Comparison of ENCODE assay signal across 20 cellular contexts in the genomic region with DNA sequence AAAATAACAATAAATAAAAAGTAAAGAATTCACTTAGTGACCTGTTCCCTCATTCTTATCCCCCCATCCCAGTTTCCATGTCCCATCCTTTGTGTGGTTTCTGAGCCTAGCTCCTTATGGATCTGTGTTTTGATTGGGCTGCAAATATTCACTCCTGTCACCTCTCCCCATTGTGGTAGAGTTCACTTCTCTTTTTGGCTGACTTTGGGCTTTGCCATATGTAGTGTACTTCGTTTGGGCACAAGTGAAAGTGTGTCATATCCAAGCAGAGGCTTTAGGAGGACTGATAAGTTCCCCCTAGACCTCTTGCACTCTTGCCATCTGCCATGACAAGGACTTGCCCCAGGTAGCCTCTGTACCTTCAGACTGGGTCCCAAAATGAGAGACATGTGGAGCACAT.
"Had no signal": no experiment of that assay in that cellular context is flagged by ENCODE, and none has a peak within 500 bp of the region (broad histone marks: within the 10 kb centered on the region; RNA-seq: fewer than 3 reads in every experiment).

No MANE protein-coding gene starts in this region.

- H3K4me2 ChIP-seq: hepatocyte had no signal

- H3K36me3 ChIP-seq: brain microvascular endothelial cell had no signal

- ATAC-seq: activated T-cell treated with anti-CD3 and anti-CD28 coated beads, Interleukin-2, amount 50 U/mL, for 4 hours had no signal

- H3K27ac ChIP-seq: brain microvascular endothelial cell, epithelial cell of prostate, hepatocyte had no signal

- DNase-seq: activated CD4-positive, alpha-beta T cell treated with anti-CD3 and anti-CD28 coated beads, Interleukin-2, amount 10 ng/mL, durations not matched to agents 7 days and 5 days; activated CD8-positive, alpha-beta memory T cell treated with anti-CD3 and anti-CD28 coated beads, Interleukin-2, amount 50 U/mL, for 4 hours; activated effector memory CD4-positive, alpha-beta T cell treated with Interleukin-2 at 50 U/mL for 16 hours; activated naive CD4-positive, alpha-beta T cell treated with anti-CD3 and anti-CD28 coated beads, Interleukin-2, amount 50 U/mL, for 16 hours; activated T-cell treated with anti-CD3 and anti-CD28 coated beads, Interleukin-2, amount 50 U/mL, for 4 hours; aorta; brain microvascular endothelial cell; central memory CD4-positive, alpha-beta T cell; endodermal cell; foreskin fibroblast; nucleus accumbens; retina; stimulated activated CD4-positive, alpha-beta T cell treated with anti-CD3 and anti-CD28 coated beads, Interleukin-12 subunit alpha, Interleukin-12 subunit beta, amount 100 ng/mL, for 4 hours; stimulated activated CD4-positive, alpha-beta T cell treated with anti-CD3 and anti-CD28 coated beads, Interleukin-1b, Interleukin-23, amount 100 ng/mL, for 48 hours; stimulated activated CD8-positive, alpha-beta memory T cell treated with anti-CD3 and anti-CD28 coated beads, Interleukin-4, amount 100 ng/mL, for 48 hours; stimulated activated naive CD4-positive, alpha-beta T cell; T-helper 9 cell had no signal

- H3K27me3 ChIP-seq: brain microvascular endothelial cell, hepatocyte had no signal

- H3K4me3 ChIP-seq: hepatocyte, lung had no signal

- H3K79me2 ChIP-seq: hepatocyte had no signal
